8 cellular contexts compared by ENCODE assay signal in the genomic region with DNA sequence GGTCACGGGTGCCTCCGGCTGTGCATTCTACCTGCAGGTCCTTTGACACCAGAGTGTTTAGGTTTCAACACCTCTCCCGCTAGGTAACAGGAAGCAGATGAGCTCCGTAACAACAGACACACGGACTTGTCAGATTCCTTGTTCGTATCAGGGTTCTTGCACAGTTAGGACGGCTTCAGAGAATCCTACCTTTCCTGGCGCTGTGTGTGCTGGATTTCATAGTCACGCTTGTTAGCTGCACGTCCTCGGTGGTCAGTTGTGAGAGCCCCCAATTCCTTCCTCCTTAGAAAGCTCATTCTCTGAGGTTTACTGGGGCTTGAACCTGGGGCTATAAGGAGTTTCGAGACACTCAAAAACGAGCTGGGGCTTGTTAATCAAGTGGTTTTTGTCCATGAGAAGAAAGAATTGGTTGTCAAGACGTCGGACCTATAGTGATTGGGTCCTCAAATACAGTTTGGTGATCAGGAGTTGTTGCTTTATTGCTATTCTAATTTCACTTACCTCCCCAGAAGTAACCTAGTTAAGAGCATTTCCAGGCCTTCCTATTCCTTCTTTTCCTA. TPM values are rescaled to one million over a fixed set of nuclear protein-coding genes. Genes with fewer than 3 reads are reported as not detected.
DNase-seq lines count a peak whose midpoint lies in the region; FAIRE-seq and TF ChIP-seq lines count a peak whose summit lies in the region.

No MANE protein-coding gene starts in this region.

- DNase-seq in NCI-H146 treated with DMSO at 0.1 percent for 48 hours (lab: John Stamatoyannopoulos, UW; ENCODE audit: unreplicated experiment) (peak; percentile 71), NCI-H146 (lab: John Stamatoyannopoulos, UW) (no peak), NCI-H69 (lab: John Stamatoyannopoulos, UW) (peak; percentile 90), frontal cortex (ENCODE audit: low spot score in 2 of 2) (no peak), NCI-H1436 treated with DMSO at 0.1 percent for 48 hours (lab: John Stamatoyannopoulos, UW) (no peak)
- DNase-seq in activated effector memory CD4-positive, alpha-beta T cell treated with anti-CD3 and anti-CD28 coated beads, Interleukin-2, amount 50 U/mL, for 16 hours = no peak

- H3K9me3 Mint-ChIP-seq in nephron = no peaks in the 10 kb centered on the region

- peak overlapping the region; percentile 87 to 90 for H3K9ac ChIP-seq in duodenal mucosa (ENCODE audit: low read depth in 1 of 2, low read length in 2 of 2)

- no peak for FAIRE-seq in frontal cortex (lab: Jason Lieb, UNC)

- no peak for TF ChIP-seq CTCF in nephron (IDR thresholded peaks at IDR 0.05; ENCODE audit: unreplicated experiment in 3 of 3)

- H3K27me3 ChIP-seq in duodenal mucosa (ENCODE audit: control insufficient read depth in 1 of 2, insufficient read depth in 2 of 2, low read length in 2 of 2) = no peaks in the 10 kb centered on the region

- peaks cover 4 to 7% of the 10 kb centered on the region in 2 donors for H3K36me3 ChIP-seq in duodenal mucosa (ENCODE audit: control insufficient read depth in 1 of 2, insufficient read depth in 2 of 2, low read length in 2 of 2)

- peak overlapping the region; percentile 84 to 89 (median 88) for H3K4me3 Mint-ChIP-seq in nephron

- peak overlapping the region; percentile 85 to 90 for H3K4me3 ChIP-seq in duodenal mucosa (ENCODE audit: low read depth in 1 of 2, low read length in 2 of 2)

- peak overlapping the region; percentile 61 to 93 (median 91) for H3K27ac Mint-ChIP-seq in nephron

- H3K4me1 ChIP-seq in duodenal mucosa (ENCODE audit: control insufficient read depth in 1 of 2, insufficient read depth in 2 of 2, low read length in 2 of 2) = peaks cover 17 to 19% of the 10 kb centered on the region in 2 donors

- H3K36me3 Mint-ChIP-seq in nephron (ENCODE audit: low read depth) = peaks cover 5% of the 10 kb centered on the region

- no peaks in the 10 kb centered on the region for H3K9me3 ChIP-seq in duodenal mucosa (ENCODE audit: control insufficient read depth in 1 of 2, low read length in 2 of 2)

- H3K27ac ChIP-seq in duodenal mucosa (ENCODE audit: low read depth, low read length) = peak overlapping the region; percentile 87

- no peaks in the 10 kb centered on the region for H3K27me3 Mint-ChIP-seq in nephron (ENCODE audit: low read depth)

- peaks cover 29% of the 10 kb centered on the region for H3K4me1 Mint-ChIP-seq in nephron

RNA-seq across cellular contexts. Expression of gene DDB2, which starts 0.7 kb away (rescaled TPM):
- total RNA-seq in frontal cortex = 8.2 TPM

RNA-seq across cellular contexts. Expression of gene PACSIN3, which starts 29.2 kb away (rescaled TPM):
- 2.0 TPM for total RNA-seq in frontal cortex

RNA-seq across cellular contexts. Expression of gene ACP2, which starts 33.2 kb away (rescaled TPM):
- total RNA-seq in frontal cortex = 21.2 TPM

RNA-seq across cellular contexts. Expression of gene ARFGAP2, which starts 38.8 kb away (rescaled TPM):
- 110 TPM for total RNA-seq in frontal cortex

RNA-seq across cellular contexts. Expression of gene NR1H3, which starts 42.4 kb away (rescaled TPM):
- total RNA-seq in frontal cortex = 8.2 TPM

Comparison
In these comparisons a context has a peak if more than half of its experiments do, and no peak if none do; other contexts are left out.
1. DNase-seq: peak in NCI-H146 treated with DMSO at 0.1 percent for 48 hours (single experiment) and NCI-H69 (single experiment); none in NCI-H146 (single experiment), frontal cortex (0 of 2), NCI-H1436 treated with DMSO at 0.1 percent for 48 hours (single experiment) and activated effector memory CD4-positive, alpha-beta T cell treated with anti-CD3 and anti-CD28 coated beads, Interleukin-2, amount 50 U/mL, for 16 hours (single experiment).